In genomic region chr12:64039285-64039871, GRCh38 we compare ENCODE assay signal across 9 cellular contexts.
DNase-seq lines count a peak whose midpoint lies in the region; TF ChIP-seq lines count a peak whose summit lies in the region.
"Had no signal": no experiment of that assay in that cellular context is flagged by ENCODE, and none has a peak within 500 bp of the region (broad histone marks: within the 10 kb centered on the region; RNA-seq: fewer than 3 reads in every experiment).

No MANE protein-coding gene starts in this region.

- no peaks in the 10 kb centered on the region for H3K27me3 ChIP-seq in fibroblast of lung (ENCODE audit: control insufficient read depth, insufficient read depth, low read length)

- peak overlapping the region in 1 of 4 experiments; percentile 1 for H3K4me3 ChIP-seq in fibroblast of lung (replicated peaks in 1 of 4; ENCODE audit: control extremely low read depth in 1 of 4, insufficient read depth in 1 of 4, low read depth in 3 of 4, low read length in 4 of 4)

- no peaks in the 10 kb centered on the region for H4K20me1 ChIP-seq in fibroblast of lung (ENCODE audit: control insufficient read depth, extremely low read depth, insufficient read depth, low read length)

- no peaks in the 10 kb centered on the region for H3K27me3 Mint-ChIP-seq in osteocyte (ENCODE audit: unreplicated experiment)

- no peaks in the 10 kb centered on the region for H3K9me3 ChIP-seq in fibroblast of lung (ENCODE audit: control insufficient read depth, insufficient read depth, low read depth, low read length)

- H3K9ac ChIP-seq in fibroblast of lung (ENCODE audit: insufficient read depth, low read length): no peak overlapping the region

- DNase-seq in G401 (ENCODE audit: low spot score) (peak; percentile 24), NCI-H526 treated with DMSO at 0.1 percent for 48 hours (lab: John Stamatoyannopoulos, UW) (peak; percentile 91), fibroblast of lung (ENCODE audit: low read depth in 2 of 2) (peak; percentile 66 to 67), osteocyte (ENCODE audit: extremely low spot score, unreplicated experiment) (no peak), SKM-1 (lab: John Stamatoyannopoulos, UW; ENCODE audit: unreplicated experiment) (no peak)
- DNase-seq in activated CD8-positive, alpha-beta memory T cell treated with anti-CD3 and anti-CD28 coated beads, Interleukin-2, amount 50 U/mL, for 48 hours: no peak
- no peak for DNase-seq in effector CD4-positive, alpha-beta T cell
- DNase-seq in activated naive CD4-positive, alpha-beta T cell treated with Interleukin-2 at 50 U/mL for 16 hours: no peak
- DNase-seq: effector memory CD4-positive, alpha-beta T cell had no signal

- H3K79me2 ChIP-seq in fibroblast of lung (ENCODE audit: control insufficient read depth, insufficient read depth, low read length): peaks cover 9% of the 10 kb centered on the region

- no peak overlapping the region for H2AFZ ChIP-seq in fibroblast of lung (ENCODE audit: low read length)

- peaks cover 46% of the 10 kb centered on the region for H3K4me1 Mint-ChIP-seq in osteocyte (ENCODE audit: unreplicated experiment)

- no peaks in the 10 kb centered on the region for H3K9me3 Mint-ChIP-seq in osteocyte (ENCODE audit: unreplicated experiment)

- H3K27ac Mint-ChIP-seq in osteocyte (ENCODE audit: unreplicated experiment): peak overlapping the region; percentile 64

- H3K36me3 Mint-ChIP-seq in osteocyte (ENCODE audit: unreplicated experiment): no peaks in the 10 kb centered on the region

- no peaks in the 10 kb centered on the region for H3K36me3 ChIP-seq in fibroblast of lung (ENCODE audit: control insufficient read depth, insufficient read depth, low read length)

- in situ Hi-C loops in G401 (cut with HindIII; ENCODE audit: low sequenced_read_pairs): no loop called here

- TF ChIP-seq CTCF in fibroblast of lung (conservative IDR thresholded peaks at IDR 0.05 in 1 of 2, IDR thresholded peaks at IDR 0.05 in 1 of 2; ENCODE audit: low read depth in 1 of 2, low read length in 2 of 2) (peak in 1 of 2 donors; percentile 4), osteocyte (IDR thresholded peaks at IDR 0.05) (no peak)

- peak overlapping the region; percentile 42 for H3K27ac ChIP-seq in fibroblast of lung (ENCODE audit: insufficient read depth, low read length)

- H3K4me1 ChIP-seq in fibroblast of lung (ENCODE audit: control insufficient read depth, extremely low read depth, insufficient read depth, low read length): peaks cover 11% of the 10 kb centered on the region

- H3K4me2 ChIP-seq in fibroblast of lung (ENCODE audit: extremely low read depth, insufficient read depth, low read length): peak overlapping the region; percentile 59

- H3K4me3 Mint-ChIP-seq in osteocyte (ENCODE audit: unreplicated experiment): peak overlapping the region; percentile 11

Comparison
In these comparisons a context has a peak if more than half of its experiments do, and no peak if none do; other contexts are left out.
1. DNase-seq: peak in G401 (single experiment), NCI-H526 treated with DMSO at 0.1 percent for 48 hours (single experiment) and fibroblast of lung (2 of 2); none in osteocyte (single experiment), activated CD8-positive, alpha-beta memory T cell treated with anti-CD3 and anti-CD28 coated beads, Interleukin-2, amount 50 U/mL, for 48 hours (single experiment), SKM-1 (single experiment), effector CD4-positive, alpha-beta T cell (single experiment) and activated naive CD4-positive, alpha-beta T cell treated with Interleukin-2 at 50 U/mL for 16 hours (single experiment).